Comparison of ENCODE assay signal across 1 cellular context in genomic region chr6:43274916-43275597, GRCh38.
TF ChIP-seq lines count a peak whose summit lies in the region.

No MANE protein-coding gene starts in this region.

TF ChIP-seq in HepG2, 621 proteins besides CTCF, POLR2A, EP300 and RAD21 (continued from another document and continues in another):
- TF ChIP-seq, protein P1, sequence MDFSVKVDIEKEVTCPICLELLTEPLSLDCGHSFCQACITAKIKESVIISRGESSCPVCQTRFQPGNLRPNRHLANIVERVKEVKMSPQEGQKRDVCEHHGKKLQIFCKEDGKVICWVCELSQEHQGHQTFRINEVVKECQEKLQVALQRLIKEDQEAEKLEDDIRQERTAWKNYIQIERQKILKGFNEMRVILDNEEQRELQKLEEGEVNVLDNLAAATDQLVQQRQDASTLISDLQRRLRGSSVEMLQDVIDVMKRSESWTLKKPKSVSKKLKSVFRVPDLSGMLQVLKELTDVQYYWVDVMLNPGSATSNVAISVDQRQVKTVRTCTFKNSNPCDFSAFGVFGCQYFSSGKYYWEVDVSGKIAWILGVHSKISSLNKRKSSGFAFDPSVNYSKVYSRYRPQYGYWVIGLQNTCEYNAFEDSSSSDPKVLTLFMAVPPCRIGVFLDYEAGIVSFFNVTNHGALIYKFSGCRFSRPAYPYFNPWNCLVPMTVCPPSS (IDR thresholded peaks at IDR 0.05), result no peak
- TF ChIP-seq JUN (CRISPR knock-in tag; IDR thresholded peaks at IDR 0.05), result 0 out of 2 replicates have a peak, but pooled peaks have one; percentile 60
- TF ChIP-seq, protein P2, sequence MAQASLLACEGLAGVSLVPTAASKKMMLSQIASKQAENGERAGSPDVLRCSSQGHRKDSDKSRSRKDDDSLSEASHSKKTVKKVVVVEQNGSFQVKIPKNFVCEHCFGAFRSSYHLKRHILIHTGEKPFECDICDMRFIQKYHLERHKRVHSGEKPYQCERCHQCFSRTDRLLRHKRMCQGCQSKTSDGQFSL (CRISPR knock-in tag; IDR thresholded peaks at IDR 0.05), result peak; percentile 96
- TF ChIP-seq ETV6 (CRISPR knock-in tag; conservative IDR thresholded peaks at IDR 0.05), result 0 out of 2 replicates have a peak, but pooled peaks have one; percentile 33
- TF ChIP-seq ZNF800 (CRISPR knock-in tag; IDR thresholded peaks at IDR 0.05), result no peak
- TF ChIP-seq, protein P3, sequence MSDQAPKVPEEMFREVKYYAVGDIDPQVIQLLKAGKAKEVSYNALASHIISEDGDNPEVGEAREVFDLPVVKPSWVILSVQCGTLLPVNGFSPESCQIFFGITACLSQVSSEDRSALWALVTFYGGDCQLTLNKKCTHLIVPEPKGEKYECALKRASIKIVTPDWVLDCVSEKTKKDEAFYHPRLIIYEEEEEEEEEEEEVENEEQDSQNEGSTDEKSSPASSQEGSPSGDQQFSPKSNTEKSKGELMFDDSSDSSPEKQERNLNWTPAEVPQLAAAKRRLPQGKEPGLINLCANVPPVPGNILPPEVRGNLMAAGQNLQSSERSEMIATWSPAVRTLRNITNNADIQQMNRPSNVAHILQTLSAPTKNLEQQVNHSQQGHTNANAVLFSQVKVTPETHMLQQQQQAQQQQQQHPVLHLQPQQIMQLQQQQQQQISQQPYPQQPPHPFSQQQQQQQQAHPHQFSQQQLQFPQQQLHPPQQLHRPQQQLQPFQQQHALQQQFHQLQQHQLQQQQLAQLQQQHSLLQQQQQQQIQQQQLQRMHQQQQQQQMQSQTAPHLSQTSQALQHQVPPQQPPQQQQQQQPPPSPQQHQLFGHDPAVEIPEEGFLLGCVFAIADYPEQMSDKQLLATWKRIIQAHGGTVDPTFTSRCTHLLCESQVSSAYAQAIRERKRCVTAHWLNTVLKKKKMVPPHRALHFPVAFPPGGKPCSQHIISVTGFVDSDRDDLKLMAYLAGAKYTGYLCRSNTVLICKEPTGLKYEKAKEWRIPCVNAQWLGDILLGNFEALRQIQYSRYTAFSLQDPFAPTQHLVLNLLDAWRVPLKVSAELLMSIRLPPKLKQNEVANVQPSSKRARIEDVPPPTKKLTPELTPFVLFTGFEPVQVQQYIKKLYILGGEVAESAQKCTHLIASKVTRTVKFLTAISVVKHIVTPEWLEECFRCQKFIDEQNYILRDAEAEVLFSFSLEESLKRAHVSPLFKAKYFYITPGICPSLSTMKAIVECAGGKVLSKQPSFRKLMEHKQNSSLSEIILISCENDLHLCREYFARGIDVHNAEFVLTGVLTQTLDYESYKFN (CRISPR knock-in tag; conservative IDR thresholded peaks at IDR 0.05), result peak; percentile 87
- no peak for TF ChIP-seq SIX1 (CRISPR knock-in tag; IDR thresholded peaks at IDR 0.05; ENCODE audit: borderline replicate concordance)
- peak; percentile 83; the same call in 1 of the 2 replicates for TF ChIP-seq BORCS8-MEF2B (CRISPR knock-in tag; IDR thresholded peaks at IDR 0.05)
- no peak for TF ChIP-seq ZBTB42 (CRISPR knock-in tag; IDR thresholded peaks at IDR 0.05)
- TF ChIP-seq ZNF780A (CRISPR knock-in tag; IDR thresholded peaks at IDR 0.05), result no peak; the same call in 1 of the 2 replicates
- TF ChIP-seq, protein P4, sequence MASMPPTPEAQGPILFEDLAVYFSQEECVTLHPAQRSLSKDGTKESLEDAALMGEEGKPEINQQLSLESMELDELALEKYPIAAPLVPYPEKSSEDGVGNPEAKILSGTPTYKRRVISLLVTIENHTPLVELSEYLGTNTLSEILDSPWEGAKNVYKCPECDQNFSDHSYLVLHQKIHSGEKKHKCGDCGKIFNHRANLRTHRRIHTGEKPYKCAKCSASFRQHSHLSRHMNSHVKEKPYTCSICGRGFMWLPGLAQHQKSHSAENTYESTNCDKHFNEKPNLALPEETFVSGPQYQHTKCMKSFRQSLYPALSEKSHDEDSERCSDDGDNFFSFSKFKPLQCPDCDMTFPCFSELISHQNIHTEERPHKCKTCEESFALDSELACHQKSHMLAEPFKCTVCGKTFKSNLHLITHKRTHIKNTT (CRISPR knock-in tag; IDR thresholded peaks at IDR 0.05), result no peak
- no peak for TF ChIP-seq ZNF598 (CRISPR knock-in tag; IDR thresholded peaks at IDR 0.05; ENCODE audit: borderline replicate concordance)
- TF ChIP-seq MIER2 (CRISPR knock-in tag; IDR thresholded peaks at IDR 0.05), result no peak
- TF ChIP-seq PAWR (CRISPR knock-in tag; IDR thresholded peaks at IDR 0.05; ENCODE audit: borderline replicate concordance), result peak; percentile 90; the same call in 1 of the 2 replicates
- TF ChIP-seq ZNF317 (CRISPR knock-in tag; IDR thresholded peaks at IDR 0.05), result 0 out of 2 replicates have a peak, but pooled peaks have one; percentile 45
- no peak for TF ChIP-seq ZNF567 (CRISPR knock-in tag; IDR thresholded peaks at IDR 0.05; ENCODE audit: borderline replicate concordance)
- no peak for TF ChIP-seq ZSCAN9 (CRISPR knock-in tag; IDR thresholded peaks at IDR 0.05; ENCODE audit: borderline replicate concordance)
- TF ChIP-seq ZNF749 (CRISPR knock-in tag; IDR thresholded peaks at IDR 0.05; ENCODE audit: borderline replicate concordance), result peak; percentile 92
- TF ChIP-seq, protein P5, sequence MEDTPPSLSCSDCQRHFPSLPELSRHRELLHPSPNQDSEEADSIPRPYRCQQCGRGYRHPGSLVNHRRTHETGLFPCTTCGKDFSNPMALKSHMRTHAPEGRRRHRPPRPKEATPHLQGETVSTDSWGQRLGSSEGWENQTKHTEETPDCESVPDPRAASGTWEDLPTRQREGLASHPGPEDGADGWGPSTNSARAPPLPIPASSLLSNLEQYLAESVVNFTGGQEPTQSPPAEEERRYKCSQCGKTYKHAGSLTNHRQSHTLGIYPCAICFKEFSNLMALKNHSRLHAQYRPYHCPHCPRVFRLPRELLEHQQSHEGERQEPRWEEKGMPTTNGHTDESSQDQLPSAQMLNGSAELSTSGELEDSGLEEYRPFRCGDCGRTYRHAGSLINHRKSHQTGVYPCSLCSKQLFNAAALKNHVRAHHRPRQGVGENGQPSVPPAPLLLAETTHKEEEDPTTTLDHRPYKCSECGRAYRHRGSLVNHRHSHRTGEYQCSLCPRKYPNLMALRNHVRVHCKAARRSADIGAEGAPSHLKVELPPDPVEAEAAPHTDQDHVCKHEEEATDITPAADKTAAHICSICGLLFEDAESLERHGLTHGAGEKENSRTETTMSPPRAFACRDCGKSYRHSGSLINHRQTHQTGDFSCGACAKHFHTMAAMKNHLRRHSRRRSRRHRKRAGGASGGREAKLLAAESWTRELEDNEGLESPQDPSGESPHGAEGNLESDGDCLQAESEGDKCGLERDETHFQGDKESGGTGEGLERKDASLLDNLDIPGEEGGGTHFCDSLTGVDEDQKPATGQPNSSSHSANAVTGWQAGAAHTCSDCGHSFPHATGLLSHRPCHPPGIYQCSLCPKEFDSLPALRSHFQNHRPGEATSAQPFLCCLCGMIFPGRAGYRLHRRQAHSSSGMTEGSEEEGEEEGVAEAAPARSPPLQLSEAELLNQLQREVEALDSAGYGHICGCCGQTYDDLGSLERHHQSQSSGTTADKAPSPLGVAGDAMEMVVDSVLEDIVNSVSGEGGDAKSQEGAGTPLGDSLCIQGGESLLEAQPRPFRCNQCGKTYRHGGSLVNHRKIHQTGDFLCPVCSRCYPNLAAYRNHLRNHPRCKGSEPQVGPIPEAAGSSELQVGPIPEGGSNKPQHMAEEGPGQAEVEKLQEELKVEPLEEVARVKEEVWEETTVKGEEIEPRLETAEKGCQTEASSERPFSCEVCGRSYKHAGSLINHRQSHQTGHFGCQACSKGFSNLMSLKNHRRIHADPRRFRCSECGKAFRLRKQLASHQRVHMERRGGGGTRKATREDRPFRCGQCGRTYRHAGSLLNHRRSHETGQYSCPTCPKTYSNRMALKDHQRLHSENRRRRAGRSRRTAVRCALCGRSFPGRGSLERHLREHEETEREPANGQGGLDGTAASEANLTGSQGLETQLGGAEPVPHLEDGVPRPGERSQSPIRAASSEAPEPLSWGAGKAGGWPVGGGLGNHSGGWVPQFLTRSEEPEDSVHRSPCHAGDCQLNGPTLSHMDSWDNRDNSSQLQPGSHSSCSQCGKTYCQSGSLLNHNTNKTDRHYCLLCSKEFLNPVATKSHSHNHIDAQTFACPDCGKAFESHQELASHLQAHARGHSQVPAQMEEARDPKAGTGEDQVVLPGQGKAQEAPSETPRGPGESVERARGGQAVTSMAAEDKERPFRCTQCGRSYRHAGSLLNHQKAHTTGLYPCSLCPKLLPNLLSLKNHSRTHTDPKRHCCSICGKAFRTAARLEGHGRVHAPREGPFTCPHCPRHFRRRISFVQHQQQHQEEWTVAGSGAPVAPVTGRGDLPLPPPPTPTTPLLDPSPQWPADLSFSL (CRISPR knock-in tag; IDR thresholded peaks at IDR 0.05), result peak; percentile 63; the same call in 1 of the 2 replicates
- no peak for TF ChIP-seq EED (CRISPR knock-in tag; IDR thresholded peaks at IDR 0.05)
- TF ChIP-seq ZNF362 (CRISPR knock-in tag; IDR thresholded peaks at IDR 0.05; ENCODE audit: borderline replicate concordance), result peak; percentile 74
- TF ChIP-seq SAP130 (CRISPR knock-in tag; IDR thresholded peaks at IDR 0.05; ENCODE audit: low read depth), result peak; percentile 56; the same call in 1 of the 2 replicates
- TF ChIP-seq TMF1 (CRISPR knock-in tag; IDR thresholded peaks at IDR 0.05; ENCODE audit: low read depth), result peak; percentile 88
- TF ChIP-seq GATA4 (IDR thresholded peaks at IDR 0.05; ENCODE audit: borderline replicate concordance, low read depth), result no peak
- TF ChIP-seq ZNF10 (CRISPR knock-in tag; IDR thresholded peaks at IDR 0.05; ENCODE audit: borderline replicate concordance, low read depth), result no peak
- TF ChIP-seq, protein P6, sequence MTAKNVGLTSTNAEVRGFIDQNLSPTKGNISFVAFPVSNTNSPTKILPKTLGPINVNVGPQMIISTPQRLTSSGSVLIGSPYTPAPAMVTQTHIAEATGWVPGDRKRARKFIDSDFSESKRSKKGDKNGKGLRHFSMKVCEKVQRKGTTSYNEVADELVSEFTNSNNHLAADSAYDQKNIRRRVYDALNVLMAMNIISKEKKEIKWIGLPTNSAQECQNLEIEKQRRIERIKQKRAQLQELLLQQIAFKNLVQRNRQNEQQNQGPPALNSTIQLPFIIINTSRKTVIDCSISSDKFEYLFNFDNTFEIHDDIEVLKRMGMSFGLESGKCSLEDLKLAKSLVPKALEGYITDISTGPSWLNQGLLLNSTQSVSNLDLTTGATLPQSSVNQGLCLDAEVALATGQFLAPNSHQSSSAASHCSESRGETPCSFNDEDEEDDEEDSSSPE (CRISPR knock-in tag; IDR thresholded peaks at IDR 0.05), result peak; percentile 51
- TF ChIP-seq, protein P7, sequence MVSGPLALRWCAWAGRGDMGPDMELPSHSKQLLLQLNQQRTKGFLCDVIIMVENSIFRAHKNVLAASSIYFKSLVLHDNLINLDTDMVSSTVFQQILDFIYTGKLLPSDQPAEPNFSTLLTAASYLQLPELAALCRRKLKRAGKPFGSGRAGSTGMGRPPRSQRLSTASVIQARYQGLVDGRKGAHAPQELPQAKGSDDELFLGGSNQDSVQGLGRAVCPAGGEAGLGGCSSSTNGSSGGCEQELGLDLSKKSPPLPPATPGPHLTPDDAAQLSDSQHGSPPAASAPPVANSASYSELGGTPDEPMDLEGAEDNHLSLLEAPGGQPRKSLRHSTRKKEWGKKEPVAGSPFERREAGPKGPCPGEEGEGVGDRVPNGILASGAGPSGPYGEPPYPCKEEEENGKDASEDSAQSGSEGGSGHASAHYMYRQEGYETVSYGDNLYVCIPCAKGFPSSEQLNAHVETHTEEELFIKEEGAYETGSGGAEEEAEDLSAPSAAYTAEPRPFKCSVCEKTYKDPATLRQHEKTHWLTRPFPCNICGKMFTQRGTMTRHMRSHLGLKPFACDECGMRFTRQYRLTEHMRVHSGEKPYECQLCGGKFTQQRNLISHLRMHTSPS (CRISPR knock-in tag; IDR thresholded peaks at IDR 0.05; ENCODE audit: low read depth), result peak; percentile 69
- no peak for TF ChIP-seq TAF15 (IDR thresholded peaks at IDR 0.05; ENCODE audit: low read depth, low read length, poor library complexity, severe bottlenecking)
- TF ChIP-seq NKX3-1 (CRISPR knock-in tag; IDR thresholded peaks at IDR 0.05), result no peak
